In the genomic region with DNA sequence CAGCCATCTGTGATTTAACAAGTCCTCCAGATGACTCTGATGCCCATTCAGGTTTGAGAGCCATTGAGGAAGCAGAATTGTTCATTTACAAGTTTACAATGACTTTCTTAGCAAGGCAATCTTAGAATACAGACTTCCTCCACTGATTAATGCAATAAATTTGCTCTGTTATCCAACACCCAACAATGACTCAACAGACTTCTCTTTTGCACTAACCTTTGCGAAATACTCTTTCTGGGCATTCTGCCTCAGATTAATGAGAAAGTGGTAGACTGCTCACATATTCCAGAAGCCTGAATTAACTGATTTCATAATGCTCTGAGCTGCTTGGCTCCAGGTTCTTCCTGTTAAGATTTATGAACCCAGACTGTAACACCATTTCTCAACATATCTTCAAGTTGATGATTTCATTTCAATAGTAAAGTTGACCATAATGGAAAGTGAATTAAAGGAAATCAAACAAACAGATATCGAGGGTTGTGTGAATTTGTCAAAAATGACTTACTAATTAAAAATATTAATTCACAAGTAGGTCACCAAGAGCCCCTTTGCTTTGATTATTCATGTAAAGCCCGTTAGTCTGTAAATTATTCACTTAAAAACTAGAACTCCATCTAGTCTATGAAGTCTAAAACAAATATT, we compare ENCODE assay signal across 14 cellular contexts.
DNase-seq lines count a peak whose midpoint lies in the region; ATAC-seq, FAIRE-seq and TF ChIP-seq lines count a peak whose summit lies in the region.
"Had no signal": no experiment of that assay in that cellular context is flagged by ENCODE, and none has a peak within 500 bp of the region (broad histone marks: within the 10 kb centered on the region; RNA-seq: fewer than 3 reads in every experiment).

No MANE protein-coding gene starts in this region.

- H3K9ac ChIP-seq in skeletal muscle satellite cell (ENCODE audit: low read depth, low read length), result peak overlapping the region; percentile 22

- peak; percentile 85 for FAIRE-seq in H54 (lab: Jason Lieb, UNC)

- no peak for TF ChIP-seq POLR2A in H54 (IDR thresholded peaks at IDR 0.05; ENCODE audit: low read depth, low read length)

- ATAC-seq in GM18498 (IDR thresholded peaks at IDR 0.05; ENCODE audit: unreplicated experiment) (no peak), GM21390 (IDR thresholded peaks at IDR 0.05; ENCODE audit: unreplicated experiment) (no peak), HG03039 (IDR thresholded peaks at IDR 0.05; ENCODE audit: unreplicated experiment) (no peak)

- H3K4me1 ChIP-seq in skeletal muscle satellite cell (ENCODE audit: control insufficient read depth, insufficient read depth, low read length), result peaks cover 62% of the 10 kb centered on the region

- peaks cover 19% of the 10 kb centered on the region for H3K9me3 ChIP-seq in skeletal muscle satellite cell (replicated peaks; ENCODE audit: low read length)
- H3K9me3 ChIP-seq: thyroid gland had no signal

- TF ChIP-seq CTCF in fibroblast of mammary gland (conservative IDR thresholded peaks at IDR 0.05; ENCODE audit: control insufficient read depth, insufficient read depth, low read depth, low read length), result no peak

- no peak overlapping the region for H3K4me2 ChIP-seq in skeletal muscle satellite cell (ENCODE audit: low read length)

- H3K4me3 ChIP-seq in fibroblast of mammary gland (ENCODE audit: control insufficient read depth, low read depth, low read length) (no peak overlapping the region), skeletal muscle satellite cell (ENCODE audit: low read length) (no peak overlapping the region)
- H3K4me3 ChIP-seq: thyroid gland had no signal

- peaks cover 27% of the 10 kb centered on the region for H3K36me3 ChIP-seq in skeletal muscle satellite cell (ENCODE audit: insufficient read depth, low read length)
- H3K36me3 ChIP-seq: thyroid gland had no signal

- DNase-seq in H54 (ENCODE audit: insufficient read length, low spot score), result no peak
- DNase-seq in RPMI7951 (ENCODE audit: low read depth), result peak; percentile 96
- DNase-seq in fibroblast of mammary gland (ENCODE audit: low read depth), result peak; percentile 100
- DNase-seq in GOT3 (lab: John Stamatoyannopoulos, UW), result no peak
- DNase-seq: activated CD4-positive, alpha-beta memory T cell treated with anti-CD3 and anti-CD28 coated beads for 36 hours; amygdala; hippocampal formation; NCI-H1092; stimulated activated CD4-positive, alpha-beta T cell treated with anti-CD3 and anti-CD28 coated beads, Interleukin-1b, Interleukin-23, amount 100 ng/mL, for 48 hours; thyroid gland had no signal

- no peaks in the 10 kb centered on the region for H3K27me3 ChIP-seq in skeletal muscle satellite cell (ENCODE audit: control insufficient read depth, insufficient read depth, low read length)
- H3K27me3 ChIP-seq: thyroid gland had no signal

Comparison
In these comparisons a context has a peak if more than half of its experiments do, and no peak if none do; other contexts are left out.
1. DNase-seq: peak in RPMI7951 (single experiment) and fibroblast of mammary gland (single experiment); none in H54 (single experiment) and GOT3 (single experiment).